ENCODE assay signal across 9 cellular contexts in the genomic region with DNA sequence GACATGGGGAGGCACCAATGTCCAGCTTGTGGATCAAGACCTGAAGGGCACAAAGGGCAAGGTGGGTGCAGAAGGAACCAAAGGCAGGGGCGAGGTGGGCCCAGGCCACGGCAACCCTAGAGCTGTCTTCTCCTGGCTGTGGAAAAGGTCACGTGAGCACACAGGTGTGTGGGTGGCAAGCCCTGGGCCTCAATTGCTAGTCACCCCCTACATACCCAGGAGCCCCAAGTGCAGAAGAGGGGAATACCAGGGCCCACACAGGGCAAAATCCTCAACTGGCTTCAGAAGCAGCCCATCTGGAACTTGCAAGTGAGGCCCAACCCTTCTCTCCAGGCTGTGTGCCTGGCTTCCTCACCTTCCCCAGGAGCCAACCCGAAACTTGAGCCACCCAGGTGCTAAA. TPM values are rescaled to one million over a fixed set of nuclear protein-coding genes. Genes with fewer than 3 reads are reported as not detected.
A peak's percentile ranks its signal among the peaks of the same experiment; 100 is the strongest.
DNase-seq lines count a peak whose midpoint lies in the region; ATAC-seq and TF ChIP-seq lines count a peak whose summit lies in the region.
"Had no signal": no experiment of that assay in that cellular context is flagged by ENCODE, and none has a peak within 500 bp of the region (broad histone marks: within the 10 kb centered on the region; RNA-seq: fewer than 3 reads in every experiment).

No MANE protein-coding gene starts in this region.

- H3K27me3 ChIP-seq in HUES64 (ENCODE audit: insufficient read depth, low read length), result no peaks in the 10 kb centered on the region
- H3K27me3 ChIP-seq in layer of hippocampus (ENCODE audit: control insufficient read depth, insufficient read depth, low read length), result no peaks in the 10 kb centered on the region
- no peaks in the 10 kb centered on the region for H3K27me3 ChIP-seq in PC-9 (ENCODE audit: insufficient read depth, low read depth)

- POLR2A ChIA-PET in PC-9 (lab: Charles Lee; ENCODE audit: unreplicated experiment), result no interaction called here

- H3K9me3 ChIP-seq in HUES64 (ENCODE audit: insufficient read depth, low read depth, low read length) (no peaks in the 10 kb centered on the region), PC-9 (ENCODE audit: insufficient read depth, low read depth) (no peaks in the 10 kb centered on the region)

- H3K4me3 Mint-ChIP-seq in activated T-cell treated with anti-CD3 and anti-CD28 coated beads, Interleukin-2, amount 50 U/mL, for 4 hours, result peak overlapping the region; percentile 71

- H3K4me2 ChIP-seq in PC-9, result no peak overlapping the region

- peak; percentile 42 to 44 for ATAC-seq in activated T-cell treated with anti-CD3 and anti-CD28 coated beads, Interleukin-2, amount 50 U/mL, for 4 hours
- no peak for ATAC-seq in HG02759 (IDR thresholded peaks at IDR 0.05; ENCODE audit: unreplicated experiment)

- peaks cover 78% of the 10 kb centered on the region for H3K4me1 Mint-ChIP-seq in activated T-cell treated with anti-CD3 and anti-CD28 coated beads, Interleukin-2, amount 50 U/mL, for 4 hours (ENCODE audit: low read depth)

- 96% methylated on average over 4 of the region's 4 CpGs for WGBS in HUES64

- peak; percentile 58 for DNase-seq in activated T-cell treated with anti-CD3 and anti-CD28 coated beads, Interleukin-2, amount 50 U/mL, for 4 hours
- peak; percentile 54 to 67 for DNase-seq in stimulated activated CD8-positive, alpha-beta memory T cell treated with anti-CD3 and anti-CD28 coated beads, Interleukin-2, amount 100 ng/mL, for 48 hours (ENCODE audit: low read depth in 2 of 2)
- DNase-seq in NCI-H1436 (lab: John Stamatoyannopoulos, UW) (no peak), PC-9 (no peak), NCI-H146 treated with DMSO at 0.1 percent for 48 hours (lab: John Stamatoyannopoulos, UW; ENCODE audit: unreplicated experiment) (no peak)
- DNase-seq: NCI-H2081 had no signal

- H3K9me3 Mint-ChIP-seq in activated T-cell treated with anti-CD3 and anti-CD28 coated beads, Interleukin-2, amount 50 U/mL, for 4 hours, result no peaks in the 10 kb centered on the region

- no peak for TF ChIP-seq CTCF in PC-9 (conservative IDR thresholded peaks at IDR 0.05)

- peaks cover 8% of the 10 kb centered on the region; the same call in 1 of the 2 replicates for H3F3A ChIP-seq in PC-9 (ENCODE audit: insufficient read depth, low read depth)

- peaks cover 16% of the 10 kb centered on the region; the same call in 1 of the 2 replicates for H3K79me2 ChIP-seq in PC-9 (ENCODE audit: low read depth)

- H3K4me1 ChIP-seq in HUES64 (ENCODE audit: insufficient read depth, low read length) (peaks cover 47% of the 10 kb centered on the region), PC-9 (replicated peaks; ENCODE audit: insufficient read depth) (peaks cover 30% of the 10 kb centered on the region)

- H3K27me3 Mint-ChIP-seq in activated T-cell treated with anti-CD3 and anti-CD28 coated beads, Interleukin-2, amount 50 U/mL, for 4 hours (ENCODE audit: low read depth), result no peaks in the 10 kb centered on the region

- H3K36me3 Mint-ChIP-seq in activated T-cell treated with anti-CD3 and anti-CD28 coated beads, Interleukin-2, amount 50 U/mL, for 4 hours (ENCODE audit: insufficient read depth), result peaks cover 36% of the 10 kb centered on the region

- H3K27ac ChIP-seq in HUES64 (ENCODE audit: low read depth, low read length) (peak overlapping the region; percentile 58; the same call in 1 of the 2 replicates), layer of hippocampus (ENCODE audit: low read depth, low read length) (peak overlapping the region; percentile 80), PC-9 (no peak overlapping the region)

- H3K9ac ChIP-seq in HUES64 (ENCODE audit: low read depth, low read length), result no peak overlapping the region

- intact Hi-C loops in PC-9 (cut with micrococcal nuclease; ENCODE audit: unreplicated experiment), result no loop called here

- H3K9me2 ChIP-seq in PC-9 (ENCODE audit: insufficient read depth), result no peaks in the 10 kb centered on the region

- CTCF ChIA-PET in PC-9 (lab: Charles Lee), result no interaction called here

- H3K4me3 ChIP-seq in HUES64 (ENCODE audit: low read length) (no peak overlapping the region), PC-9 (no peak overlapping the region)

- no peak overlapping the region for H2AFZ ChIP-seq in PC-9

- H3K36me3 ChIP-seq in HUES64 (ENCODE audit: insufficient read depth, low read length) (peaks cover 22% of the 10 kb centered on the region), PC-9 (ENCODE audit: low read depth) (no peaks in the 10 kb centered on the region)

- no peaks in the 10 kb centered on the region for H4K20me1 ChIP-seq in PC-9 (ENCODE audit: insufficient read depth)

- no TSS peak for BruUV-seq in PC-9 (replicated peaks; lab: Mats Ljungman, UMichigan)

RNA-seq across cellular contexts. Expression of gene ZBTB17, which starts 25.6 kb away (rescaled TPM):
- polyA plus RNA-seq in HUES64 (2013, experiment 1 of 2), result 13.6 TPM
- 15.0 TPM for polyA plus RNA-seq in HUES64 (2013, experiment 2 of 2)
- total RNA-seq in activated T-cell treated with anti-CD3 and anti-CD28 coated beads, Interleukin-2, amount 50 U/mL, for 4 hours, result 10 to 100 TPM; 74.2 to 86.9 (median 81.1) TPM
- total RNA-seq in PC-9 (2021), result 17.4 and 24.2 TPM in 2 replicates

RNA-seq across cellular contexts. Expression of gene SRARP, which starts 53.7 kb away (rescaled TPM):
- 0.25 TPM for polyA plus RNA-seq in HUES64 (2013, experiment 1 of 2)
- 0.19 TPM for polyA plus RNA-seq in HUES64 (2013, experiment 2 of 2)
- total RNA-seq in activated T-cell treated with anti-CD3 and anti-CD28 coated beads, Interleukin-2, amount 50 U/mL, for 4 hours, result not detected
- total RNA-seq in PC-9 (2021), result not detected in 2 replicates

Comparison
In these comparisons a context has a peak if more than half of its experiments do, and no peak if none do; other contexts are left out.
1. DNase-seq: peak in activated T-cell treated with anti-CD3 and anti-CD28 coated beads, Interleukin-2, amount 50 U/mL, for 4 hours (single experiment) and stimulated activated CD8-positive, alpha-beta memory T cell treated with anti-CD3 and anti-CD28 coated beads, Interleukin-2, amount 100 ng/mL, for 48 hours (2 of 2); none in NCI-H1436 (single experiment), PC-9 (0 of 2) and NCI-H146 treated with DMSO at 0.1 percent for 48 hours (single experiment).